In genomic region chr10:130136214-130137076, GRCh38 we compare ENCODE assay signal across 8 cellular contexts. TPM values are rescaled to one million over a fixed set of nuclear protein-coding genes. Genes with fewer than 3 reads are reported as not detected.
A peak's percentile ranks its signal among the peaks of the same experiment; 100 is the strongest.
DNase-seq lines count a peak whose midpoint lies in the region; ATAC-seq and TF ChIP-seq lines count a peak whose summit lies in the region.

TSS of gene GLRX3 (plus strand) at chr10:130136391. CDS start at chr10:130136421, 30 bp downstream.

- H3K4me3 ChIP-seq in AG04450 (ENCODE audit: low read depth, low read length) (peak within 1 kb of the TSS; percentile 81), kidney epithelial cell (ENCODE audit: low read depth, low read length) (peak within 1 kb of the TSS; percentile 89)

- H3K27ac ChIP-seq in AG04450 (ENCODE audit: low read depth, low read length): peak within 1 kb of the TSS; percentile 21

- ATAC-seq in GM18861 (IDR thresholded peaks at IDR 0.05; ENCODE audit: unreplicated experiment) (peak; percentile 62), HG03095 (IDR thresholded peaks at IDR 0.05; ENCODE audit: unreplicated experiment) (peak; percentile 75)

- no peaks in the 10 kb centered on the region for H3K9me3 ChIP-seq in AG04450 (ENCODE audit: control insufficient read depth, insufficient read depth, low read length)

- no peaks in the 10 kb centered on the region for H3K27me3 ChIP-seq in AG04450 (ENCODE audit: control insufficient read depth, insufficient read depth, low read length)
- H3K27me3 ChIP-seq in kidney epithelial cell (ENCODE audit: control insufficient read depth, insufficient read depth, low read length): no peaks in the 10 kb centered on the region

- POLR2A ChIA-PET in AG04450 (lab: Yijun Ruan, JAX): interaction anchor here (0.7 to 2.4 kb wide), 3 partner anchors 9 to 26 kb away, joined by 3 to 93 read pairs (median 3); partner anchors contain the start of gene C10orf143

- H3K36me3 ChIP-seq in kidney epithelial cell (ENCODE audit: control insufficient read depth, insufficient read depth, low read length): no peaks in the 10 kb centered on the region

- TF ChIP-seq CTCF in AG04450 (IDR thresholded peaks at IDR 0.05; ENCODE audit: low read depth, low read length): no peak
- TF ChIP-seq CTCF in kidney epithelial cell (IDR thresholded peaks at IDR 0.05; ENCODE audit: insufficient read depth, low read length, poor library complexity, severe bottlenecking): no peak

- DNase-seq in AG04450 (ENCODE audit: low read depth, low spot score): no peak
- DNase-seq in NCI-H345 (lab: John Stamatoyannopoulos, UW): peak; percentile 76
- DNase-seq in activated CD4-positive, alpha-beta T cell treated with anti-CD3 and anti-CD28 coated beads for 24 hours (ENCODE audit: low read depth in 2 of 2): peak; percentile 85 to 89
- peak; percentile 95 for DNase-seq in cerebellum (ENCODE audit: low spot score)
- no peak for DNase-seq in kidney epithelial cell (ENCODE audit: low read depth)
- DNase-seq in stimulated activated CD4-positive, alpha-beta T cell treated with anti-CD3 and anti-CD28 coated beads, Interleukin-15, amount 100 ng/mL, for 48 hours (ENCODE audit: low read depth in 2 of 2): peak; percentile 77 to 86

- CTCF ChIA-PET in AG04450 (lab: Charles Lee): interaction anchor here (1.0 to 4.9 kb wide), 4 partner anchors 9 to 31 kb away, joined by 5 to 45 read pairs (median 11); partner anchors contain the start of gene C10orf143

RNA-seq across cellular contexts. Expression of gene GLRX3, which starts in this region (rescaled TPM):
- polyA plus RNA-seq in AG04450 (2011; rRNA removed): 91.0 and 126 TPM in 2 replicates
- 12.6 and 24.4 TPM in 2 replicates for polyA minus RNA-seq in AG04450 (2011; rRNA and poly(A)+ RNA removed)
- total RNA-seq in cerebellum: 36.2 TPM
- total RNA-seq in kidney epithelial cell: 136 and 192 TPM in 2 replicates

Comparison
In these comparisons a context has a peak if more than half of its experiments do, and no peak if none do; other contexts are left out.
1. DNase-seq: peak in NCI-H345 (single experiment), activated CD4-positive, alpha-beta T cell treated with anti-CD3 and anti-CD28 coated beads for 24 hours (2 of 2), cerebellum (single experiment) and stimulated activated CD4-positive, alpha-beta T cell treated with anti-CD3 and anti-CD28 coated beads, Interleukin-15, amount 100 ng/mL, for 48 hours (2 of 2); none in AG04450 (single experiment) and kidney epithelial cell (single experiment).